Comparison of ENCODE assay signal across 12 cellular contexts in genomic region chr15:23422946-23423708, GRCh38. TPM values are rescaled to one million over a fixed set of nuclear protein-coding genes. Genes with fewer than 3 reads are reported as not detected.
DNase-seq lines count a peak whose midpoint lies in the region; ATAC-seq and TF ChIP-seq lines count a peak whose summit lies in the region.
"Had no signal": no experiment of that assay in that cellular context is flagged by ENCODE, and none has a peak within 500 bp of the region (broad histone marks: within the 10 kb centered on the region; RNA-seq: fewer than 3 reads in every experiment).

No MANE protein-coding gene starts in this region.

- H3K4me1 Mint-ChIP-seq in activated T-helper 17 cell treated with anti-CD3 and anti-CD28 coated beads, Interleukin-2, amount 50 U/mL, for 72 hours = no peaks in the 10 kb centered on the region
- no peaks in the 10 kb centered on the region for H3K4me1 Mint-ChIP-seq in progenitor cell of endocrine pancreas (ENCODE audit: low read depth)

- H2BK5ac ChIP-seq in mesenchymal stem cell (ENCODE audit: low read depth, low read length, poor library complexity, severe bottlenecking) = no peak overlapping the region

- peak overlapping the region in 1 of 2 experiments; percentile 58 for H3K4me3 ChIP-seq in mesenchymal stem cell (ENCODE audit: insufficient read depth in 1 of 2, low read depth in 1 of 2, low read length in 2 of 2)

- H3K27ac ChIP-seq in mesenchymal stem cell (ENCODE audit: low read length, poor library complexity, severe bottlenecking) = no peak overlapping the region

- no peak overlapping the region for H3K27ac Mint-ChIP-seq in activated T-helper 17 cell treated with anti-CD3 and anti-CD28 coated beads, Interleukin-2, amount 50 U/mL, for 72 hours
- H3K27ac Mint-ChIP-seq in progenitor cell of endocrine pancreas = no peak overlapping the region

- no peaks in the 10 kb centered on the region for H3K9me3 ChIP-seq in mesenchymal stem cell (ENCODE audit: control insufficient read depth, low read length)

- H3K4ac ChIP-seq in mesenchymal stem cell (ENCODE audit: low read depth in 1 of 2, low read length in 2 of 2) = no peak overlapping the region

- H2AK5ac ChIP-seq in mesenchymal stem cell (ENCODE audit: low read length, severe bottlenecking) = no peak overlapping the region

- ATAC-seq in HG03039 (IDR thresholded peaks at IDR 0.05; ENCODE audit: unreplicated experiment) = peak; percentile 64
- peak; percentile 39 for ATAC-seq in activated T-helper 17 cell treated with anti-CD3 and anti-CD28 coated beads, Interleukin-2, amount 50 U/mL, for 72 hours (replicated peaks)

- peak; percentile 44 for DNase-seq in Daoy (ENCODE audit: low read depth)
- DNase-seq in mesenchymal stem cell = no peak
- no peak for DNase-seq in progenitor cell of endocrine pancreas (ENCODE audit: low spot score, unreplicated experiment)
- no peak for DNase-seq in NCI-H524 (lab: John Stamatoyannopoulos, UW)
- no peak for DNase-seq in NCI-H1105 (lab: John Stamatoyannopoulos, UW)
- DNase-seq in NCI-H69 (lab: John Stamatoyannopoulos, UW) = no peak
- DNase-seq: activated gamma-delta T cell; effector CD4-positive, alpha-beta T cell; NCI-H82 had no signal

- no peaks in the 10 kb centered on the region for H3K27me3 ChIP-seq in mesenchymal stem cell (ENCODE audit: control insufficient read depth in 1 of 2, insufficient read depth in 1 of 2, low read length in 2 of 2)

- H2AFZ ChIP-seq in mesenchymal stem cell (ENCODE audit: low read depth, low read length) = no peak overlapping the region

- no peaks in the 10 kb centered on the region for H3K36me3 ChIP-seq in mesenchymal stem cell (ENCODE audit: control insufficient read depth in 1 of 2, insufficient read depth in 2 of 2, low read depth in 1 of 2, low read length in 2 of 2)

- no peak for TF ChIP-seq CTCF in progenitor cell of endocrine pancreas (IDR thresholded peaks at IDR 0.05; ENCODE audit: unreplicated experiment)

- WGBS in mesenchymal stem cell = 64% methylated on average over 7 of the region's 8 CpGs

- no peaks in the 10 kb centered on the region for H3K79me1 ChIP-seq in mesenchymal stem cell (replicated peaks; ENCODE audit: low read length, poor library complexity, severe bottlenecking)

- H4K8ac ChIP-seq in mesenchymal stem cell (ENCODE audit: low read length) = no peak overlapping the region

- no peaks in the 10 kb centered on the region for H3K9me3 Mint-ChIP-seq in activated T-helper 17 cell treated with anti-CD3 and anti-CD28 coated beads, Interleukin-2, amount 50 U/mL, for 72 hours
- no peaks in the 10 kb centered on the region for H3K9me3 Mint-ChIP-seq in progenitor cell of endocrine pancreas (ENCODE audit: low read depth)

- no peak overlapping the region for H3K4me2 ChIP-seq in mesenchymal stem cell (ENCODE audit: low read length, poor library complexity, severe bottlenecking)

- no peaks in the 10 kb centered on the region for H3K27me3 Mint-ChIP-seq in activated T-helper 17 cell treated with anti-CD3 and anti-CD28 coated beads, Interleukin-2, amount 50 U/mL, for 72 hours
- no peaks in the 10 kb centered on the region for H3K27me3 Mint-ChIP-seq in progenitor cell of endocrine pancreas

- H4K91ac ChIP-seq in mesenchymal stem cell (ENCODE audit: low read length) = no peak overlapping the region

- H2BK12ac ChIP-seq in mesenchymal stem cell (ENCODE audit: low read length in 2 of 2) = no peak overlapping the region

- peaks cover 4% of the 10 kb centered on the region for H3K4me1 ChIP-seq in mesenchymal stem cell (ENCODE audit: control insufficient read depth, insufficient read depth, low read depth, low read length)

- H3K9ac ChIP-seq in mesenchymal stem cell (ENCODE audit: low read length) = peak overlapping the region; percentile 51

- no peak overlapping the region for H3K14ac ChIP-seq in mesenchymal stem cell (ENCODE audit: low read length in 2 of 2)

- no peak overlapping the region for H3K23ac ChIP-seq in mesenchymal stem cell (ENCODE audit: low read length in 2 of 2)

- H2BK120ac ChIP-seq in mesenchymal stem cell (ENCODE audit: low read depth, low read length) = no peak overlapping the region

- no peak overlapping the region for H2BK15ac ChIP-seq in mesenchymal stem cell (ENCODE audit: low read depth, poor library complexity, severe bottlenecking)

- H3K18ac ChIP-seq in mesenchymal stem cell (ENCODE audit: low read depth in 1 of 2, low read length in 2 of 2) = no peak overlapping the region

- no peak overlapping the region for H3K4me3 Mint-ChIP-seq in activated T-helper 17 cell treated with anti-CD3 and anti-CD28 coated beads, Interleukin-2, amount 50 U/mL, for 72 hours
- H3K4me3 Mint-ChIP-seq in progenitor cell of endocrine pancreas (ENCODE audit: low read depth) = no peak overlapping the region

- H3K36me3 Mint-ChIP-seq in activated T-helper 17 cell treated with anti-CD3 and anti-CD28 coated beads, Interleukin-2, amount 50 U/mL, for 72 hours (ENCODE audit: low read depth) = no peaks in the 10 kb centered on the region
- no peaks in the 10 kb centered on the region for H3K36me3 Mint-ChIP-seq in progenitor cell of endocrine pancreas (ENCODE audit: insufficient read depth)

RNA-seq across cellular contexts. Expression of gene GOLGA6L2, which starts 23.9 kb away (rescaled TPM):
- total RNA-seq in Daoy (2014; rRNA removed; shearing (Covaris generic)) = not detected in 2 replicates
- total RNA-seq in activated T-helper 17 cell treated with anti-CD3 and anti-CD28 coated beads, Interleukin-2, amount 50 U/mL, for 72 hours = not detected
- polyA plus RNA-seq in mesenchymal stem cell (2013, experiment 1 of 2) = not detected
- polyA plus RNA-seq in mesenchymal stem cell (2013, experiment 2 of 2) = not detected
- total RNA-seq in progenitor cell of endocrine pancreas = 0.12 and 0.16 TPM in 2 replicates
- total RNA-seq: kidney epithelial cell had no signal
